Comparison of ENCODE assay signal across 8 cellular contexts in the genomic region with DNA sequence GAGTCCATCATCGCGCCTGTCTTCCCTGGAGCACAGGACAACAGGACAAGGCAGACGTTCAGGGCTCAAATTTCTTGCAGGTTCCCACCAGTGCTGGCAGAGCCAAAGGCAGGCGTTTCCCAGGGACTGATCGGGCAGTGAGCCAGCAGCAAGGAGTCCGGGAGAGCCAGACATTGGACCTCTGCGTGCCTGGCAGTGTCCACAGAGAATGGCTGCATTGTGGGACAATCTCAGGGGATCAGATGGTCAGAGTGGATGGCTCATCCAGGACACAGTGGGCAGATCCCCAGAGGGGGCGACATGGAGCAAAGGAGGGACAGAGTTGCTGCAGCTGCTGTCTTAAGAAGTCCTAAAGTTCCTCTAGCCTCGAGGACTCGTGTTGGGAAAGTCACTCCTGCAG. TPM values are rescaled to one million over a fixed set of nuclear protein-coding genes. Genes with fewer than 3 reads are reported as not detected.
DNase-seq lines count a peak whose midpoint lies in the region; ATAC-seq and TF ChIP-seq lines count a peak whose summit lies in the region.

No MANE protein-coding gene starts in this region.

- WGBS in adrenal gland, 4 donors = 32 to 47% (median 37%) methylated on average over 7 to 10 of the region's 10 CpGs

- TF ChIP-seq POLR2A in adrenal gland (IDR thresholded peaks at IDR 0.05) = no peak

- peaks cover 66% of the 10 kb centered on the region for H3K4me1 Mint-ChIP-seq in activated CD4-positive, alpha-beta memory T cell treated with anti-CD3 and anti-CD28 coated beads for 36 hours (ENCODE audit: low read depth)
- H3K4me1 Mint-ChIP-seq in activated CD4-positive, alpha-beta memory T cell treated with anti-CD3 and anti-CD28 coated beads, Interleukin-2, amount 10 ng/mL, durations not matched to agents 7 days and 5 days = peaks cover 73% of the 10 kb centered on the region

- TF ChIP-seq CTCF in adrenal gland (IDR thresholded peaks at IDR 0.05) = peak; percentile 21 to 42 (median 37)

- peak overlapping the region in 2 of 5 donors; percentile 49 to 54 for H3K27ac ChIP-seq in adrenal gland

- peaks cover 25 to 38% of the 10 kb centered on the region in 2 donors for H3K4me1 ChIP-seq in adrenal gland (replicated peaks in 1 of 2)

- H3K9me3 Mint-ChIP-seq in activated CD4-positive, alpha-beta memory T cell treated with anti-CD3 and anti-CD28 coated beads for 36 hours = no peaks in the 10 kb centered on the region
- no peaks in the 10 kb centered on the region for H3K9me3 Mint-ChIP-seq in activated CD4-positive, alpha-beta memory T cell treated with anti-CD3 and anti-CD28 coated beads, Interleukin-2, amount 10 ng/mL, durations not matched to agents 7 days and 5 days

- ATAC-seq in left cardiac atrium = peak; percentile 35 to 39

- POLR2A ChIA-PET in activated CD4-positive, alpha-beta memory T cell treated with anti-CD3 and anti-CD28 coated beads for 36 hours (lab: Charles Lee) = interaction anchor here (0.6 to 1.2 kb wide), 2 partner anchors 12 to 90 kb away, joined by 3 to 5 read pairs; no protein-coding TSS in a partner anchor
- POLR2A ChIA-PET in activated CD4-positive, alpha-beta memory T cell treated with anti-CD3 and anti-CD28 coated beads, Interleukin-2, amount 10 ng/mL, durations not matched to agents 7 days and 5 days (lab: Charles Lee) = interaction anchor here (1.2 kb wide), 2 partner anchors 20 to 45 kb away, joined by 4 to 5 read pairs; no protein-coding TSS in a partner anchor

- H3K27me3 Mint-ChIP-seq in activated CD4-positive, alpha-beta memory T cell treated with anti-CD3 and anti-CD28 coated beads for 36 hours = no peaks in the 10 kb centered on the region
- no peaks in the 10 kb centered on the region for H3K27me3 Mint-ChIP-seq in activated CD4-positive, alpha-beta memory T cell treated with anti-CD3 and anti-CD28 coated beads, Interleukin-2, amount 10 ng/mL, durations not matched to agents 7 days and 5 days

- no peak overlapping the region for H3K4me3 Mint-ChIP-seq in activated CD4-positive, alpha-beta memory T cell treated with anti-CD3 and anti-CD28 coated beads for 36 hours
- H3K4me3 Mint-ChIP-seq in activated CD4-positive, alpha-beta memory T cell treated with anti-CD3 and anti-CD28 coated beads, Interleukin-2, amount 10 ng/mL, durations not matched to agents 7 days and 5 days = no peak overlapping the region

- H3K4me3 ChIP-seq in adrenal gland = no peak overlapping the region

- H3K36me3 ChIP-seq in adrenal gland (replicated peaks in 1 of 2) = peaks cover 0 to 24% of the 10 kb centered on the region in 2 donors

- no peaks in the 10 kb centered on the region for H3K27me3 ChIP-seq in adrenal gland

- DNase-seq in activated CD4-positive, alpha-beta memory T cell treated with anti-CD3 and anti-CD28 coated beads for 36 hours = peak; percentile 39
- DNase-seq in activated CD4-positive, alpha-beta memory T cell treated with anti-CD3 and anti-CD28 coated beads, Interleukin-2, amount 10 ng/mL, durations not matched to agents 7 days and 5 days = no peak
- peak; percentile 21 for DNase-seq in NCI-H1092 (lab: John Stamatoyannopoulos, UW)
- peak in 6 of 7 donors; percentile 58 to 80 (median 69) for DNase-seq in adrenal gland
- peak; percentile 74 for DNase-seq in left cardiac atrium
- DNase-seq in retina = peak; percentile 46
- no peak for DNase-seq in HuH-7.5 (ENCODE audit: low spot score)
- DNase-seq in NOMO-1 (lab: John Stamatoyannopoulos, UW; ENCODE audit: unreplicated experiment in 2 of 2) = no peak

- no peaks in the 10 kb centered on the region for H3K9me3 ChIP-seq in adrenal gland (replicated peaks in 1 of 3)

- H3K36me3 Mint-ChIP-seq in activated CD4-positive, alpha-beta memory T cell treated with anti-CD3 and anti-CD28 coated beads for 36 hours = peaks cover 12% of the 10 kb centered on the region
- H3K36me3 Mint-ChIP-seq in activated CD4-positive, alpha-beta memory T cell treated with anti-CD3 and anti-CD28 coated beads, Interleukin-2, amount 10 ng/mL, durations not matched to agents 7 days and 5 days (ENCODE audit: low read depth) = peaks cover 69% of the 10 kb centered on the region

- CTCF ChIA-PET in activated CD4-positive, alpha-beta memory T cell treated with anti-CD3 and anti-CD28 coated beads for 36 hours (lab: Charles Lee) = interaction anchor here (0.9 to 1.3 kb wide), 6 partner anchors 11 to 403 kb away, joined by 3 to 4 read pairs (median 3); no protein-coding TSS in a partner anchor
- CTCF ChIA-PET in activated CD4-positive, alpha-beta memory T cell treated with anti-CD3 and anti-CD28 coated beads, Interleukin-2, amount 10 ng/mL, durations not matched to agents 7 days and 5 days (lab: Charles Lee) = interaction anchor here (1.3 to 1.5 kb wide), 3 partner anchors 11 to 111 kb away, joined by 3 to 7 read pairs (median 4); no protein-coding TSS in a partner anchor

- peak overlapping the region; percentile 47 for H3K27ac Mint-ChIP-seq in activated CD4-positive, alpha-beta memory T cell treated with anti-CD3 and anti-CD28 coated beads for 36 hours
- no peak overlapping the region for H3K27ac Mint-ChIP-seq in activated CD4-positive, alpha-beta memory T cell treated with anti-CD3 and anti-CD28 coated beads, Interleukin-2, amount 10 ng/mL, durations not matched to agents 7 days and 5 days

- intact Hi-C loops in activated CD4-positive, alpha-beta memory T cell treated with anti-CD3 and anti-CD28 coated beads for 36 hours (cut with micrococcal nuclease) = no loop called here
- intact Hi-C loops in adrenal gland (cut with DNase I) = loop anchor here in 1 of 2 donors (2.0 kb wide), 1 partner anchor 71 kb away; no protein-coding TSS in a partner anchor
- intact Hi-C loops in left cardiac atrium (cut with DNase I) = no loop called here

RNA-seq across cellular contexts. Expression of a gene that starts 4.6 kb away (rescaled TPM):
- total RNA-seq in activated CD4-positive, alpha-beta memory T cell treated with anti-CD3 and anti-CD28 coated beads for 36 hours = 10 to 100 TPM; 52.2 to 59.1 TPM
- total RNA-seq in activated CD4-positive, alpha-beta memory T cell treated with anti-CD3 and anti-CD28 coated beads, Interleukin-2, amount 10 ng/mL, durations not matched to agents 7 days and 5 days = 100 to 1,000 TPM; 126 to 127 TPM
- total RNA-seq in adrenal gland = 10 to 100 TPM; 15.8 to 80.4 (median 57.4) TPM
- 10 to 100 TPM; 20.8 to 96.9 (median 48.1) TPM for polyA plus RNA-seq in adrenal gland
- 10 to 100 TPM; 33.2 to 37.1 TPM for total RNA-seq in left cardiac atrium

RNA-seq across cellular contexts. Expression of a gene that starts 11.4 kb away (rescaled TPM):
- total RNA-seq in activated CD4-positive, alpha-beta memory T cell treated with anti-CD3 and anti-CD28 coated beads for 36 hours = under 1 TPM in 1 of 2 experiments, not detected in 1; 0.19 TPM
- not detected for total RNA-seq in activated CD4-positive, alpha-beta memory T cell treated with anti-CD3 and anti-CD28 coated beads, Interleukin-2, amount 10 ng/mL, durations not matched to agents 7 days and 5 days
- total RNA-seq in adrenal gland = 1 to 10 TPM in 2 of 8 donors, under 1 TPM in 2, not detected in 4; 0.47 to 1.5 (median 0.91) TPM
- polyA plus RNA-seq in adrenal gland = under 1 TPM in 2 of 3 donors, not detected in 1; 0.15 to 0.27 TPM
- total RNA-seq in left cardiac atrium = under 1 TPM in 1 of 2 donors, not detected in 1; 0.27 TPM

RNA-seq across cellular contexts. Expression of a gene that starts 46.5 kb away (rescaled TPM):
- total RNA-seq in activated CD4-positive, alpha-beta memory T cell treated with anti-CD3 and anti-CD28 coated beads for 36 hours = 100 to 1,000 TPM; 127 TPM
- 100 to 1,000 TPM; 101 to 105 TPM for total RNA-seq in activated CD4-positive, alpha-beta memory T cell treated with anti-CD3 and anti-CD28 coated beads, Interleukin-2, amount 10 ng/mL, durations not matched to agents 7 days and 5 days
- 100 to 1,000 TPM in 2 of 8 donors, 10 to 100 TPM in 6; 76.0 to 135 (median 85.1) TPM for total RNA-seq in adrenal gland
- polyA plus RNA-seq in adrenal gland = 100 to 1,000 TPM in 1 of 3 donors, 10 to 100 TPM in 2; 82.5 to 122 (median 85.3) TPM
- total RNA-seq in left cardiac atrium = 10 to 100 TPM; 58.0 to 58.8 TPM

Comparison
In these comparisons a context has a peak if more than half of its experiments do, and no peak if none do; other contexts are left out.
1. DNase-seq: peak in activated CD4-positive, alpha-beta memory T cell treated with anti-CD3 and anti-CD28 coated beads for 36 hours (single experiment), NCI-H1092 (single experiment), adrenal gland (6 of 7), left cardiac atrium (single experiment) and retina (single experiment); none in activated CD4-positive, alpha-beta memory T cell treated with anti-CD3 and anti-CD28 coated beads, Interleukin-2, amount 10 ng/mL, durations not matched to agents 7 days and 5 days (single experiment), HuH-7.5 (single experiment) and NOMO-1 (0 of 2).